In genomic region chr19:51514866-51515481, GRCh38 we compare ENCODE assay signal across 8 cellular contexts. TPM values are rescaled to one million over a fixed set of nuclear protein-coding genes. Genes with fewer than 3 reads are reported as not detected.
DNase-seq lines count a peak whose midpoint lies in the region; ATAC-seq and TF ChIP-seq lines count a peak whose summit lies in the region.

No MANE protein-coding gene starts in this region.

- H3K9me3 ChIP-seq in NT2/D1 (ENCODE audit: insufficient read depth, low read length), result no peaks in the 10 kb centered on the region
- H3K9me3 ChIP-seq in left lung, result peaks cover 0 to 5% of the 10 kb centered on the region in 2 donors
- no peaks in the 10 kb centered on the region for H3K9me3 ChIP-seq in thyroid gland

- DNase-seq in DMS79 treated with DMSO at 0.1 percent for 48 hours (lab: John Stamatoyannopoulos, UW) (peak; percentile 43), HEK293T (ENCODE audit: extremely low spot score) (peak; percentile 46), NT2/D1 (ENCODE audit: low read depth, low spot score) (peak; percentile 11), MCF 10A (ENCODE audit: unreplicated experiment) (peak; percentile 56), left lung (no peak), thyroid gland (peak; percentile 4 to 9), NCI-H446 treated with DMSO at 0.1 percent for 48 hours (lab: John Stamatoyannopoulos, UW) (no peak)
- no peak for DNase-seq in effector CD8-positive, alpha-beta T cell (lab: John Stamatoyannopoulos, UW)

- H3K4me3 Mint-ChIP-seq in MCF 10A (ENCODE audit: unreplicated experiment), result no peak overlapping the region

- no peak overlapping the region for H3K27ac ChIP-seq in left lung
- no peak overlapping the region for H3K27ac ChIP-seq in thyroid gland

- H3K9me3 Mint-ChIP-seq in MCF 10A (ENCODE audit: unreplicated experiment), result peaks cover 28% of the 10 kb centered on the region

- no peaks in the 10 kb centered on the region for H3K36me3 Mint-ChIP-seq in MCF 10A (ENCODE audit: insufficient read depth, unreplicated experiment)

- no peaks in the 10 kb centered on the region for H3K27me3 Mint-ChIP-seq in MCF 10A (ENCODE audit: insufficient read depth, unreplicated experiment)

- CTCF ChIA-PET in HEK293T (lab: Yijun Ruan, JAX), result interaction anchor here (0.5 to 1.0 kb wide), 4 partner anchors 11 to 90 kb away, joined by 3 read pairs; no protein-coding TSS in a partner anchor
- CTCF ChIA-PET in MCF 10A (lab: Yijun Ruan, JAX), result interaction anchor here (0.6 to 3.0 kb wide), 33 partner anchors 9 to 293 kb away, joined by 3 to 25 read pairs (median 4); partner anchors contain the start of genes CEACAM18 and SIGLEC10

- no peaks in the 10 kb centered on the region for H3K4me1 Mint-ChIP-seq in MCF 10A (ENCODE audit: insufficient read depth, unreplicated experiment)

- WGBS in thyroid gland, 2 donors, result 16 to 19% methylated on average over 3 of the region's 3 CpGs

- POLR2A ChIA-PET in HEK293T (lab: Yijun Ruan, JAX), result no interaction called here
- POLR2A ChIA-PET in MCF 10A (lab: Yijun Ruan, JAX), result no interaction called here

- H3K36me3 ChIP-seq in NT2/D1 (ENCODE audit: insufficient read depth, insufficient read length, low read length) (no peaks in the 10 kb centered on the region), left lung (no peaks in the 10 kb centered on the region), thyroid gland (no peaks in the 10 kb centered on the region)

- BruUV-seq in MCF 10A (replicated peaks; lab: Mats Ljungman, UMichigan), result no TSS peak

- no peak overlapping the region for H3K27ac Mint-ChIP-seq in MCF 10A (ENCODE audit: low read depth, unreplicated experiment)

- no peaks in the 10 kb centered on the region for H3K27me3 ChIP-seq in NT2/D1 (ENCODE audit: insufficient read depth, insufficient read length)
- H3K27me3 ChIP-seq in left lung, result peaks cover 0 to 27% of the 10 kb centered on the region in 2 donors
- no peaks in the 10 kb centered on the region for H3K27me3 ChIP-seq in thyroid gland

- H3K9ac ChIP-seq in NT2/D1 (ENCODE audit: insufficient read length, low read depth), result no peak overlapping the region

- H3K4me1 ChIP-seq in NT2/D1 (ENCODE audit: insufficient read depth, insufficient read length) (no peaks in the 10 kb centered on the region), left lung (peaks cover 0 to 7% of the 10 kb centered on the region in 2 donors), thyroid gland (no peaks in the 10 kb centered on the region)

- TF ChIP-seq CTCF in MCF 10A (IDR thresholded peaks at IDR 0.05; ENCODE audit: unreplicated experiment) (peak; percentile 70), left lung (IDR thresholded peaks at IDR 0.05) (peak; percentile 72 to 85), thyroid gland (IDR thresholded peaks at IDR 0.05) (peak; percentile 42 to 82 (median 56))

- H3K4me3 ChIP-seq in NT2/D1 (ENCODE audit: insufficient read length, low read depth) (no peak overlapping the region), left lung (no peak overlapping the region), thyroid gland (replicated peaks in 1 of 3) (no peak overlapping the region)

- no peak for TF ChIP-seq POLR2A in thyroid gland (IDR thresholded peaks at IDR 0.05)

- peak; percentile 78 for ATAC-seq in left lung

- intact Hi-C loops in MCF 10A (cut with micrococcal nuclease), result loop anchor here (1.0 to 5.0 kb wide), 2 partner anchors 117 to 267 kb away; no protein-coding TSS in a partner anchor
- intact Hi-C loops in left lung (cut with DNase I), result no loop called here
- intact Hi-C loops in thyroid gland (cut with DNase I), result no loop called here

TF ChIP-seq in HEK293T, 16 proteins besides CTCF, POLR2A, EP300 and RAD21:
- TF ChIP-seq ARNT (IDR thresholded peaks at IDR 0.05) (no peak), BHLHE40 (IDR thresholded peaks at IDR 0.05; ENCODE audit: borderline replicate concordance) (no peak), HDGF (IDR thresholded peaks at IDR 0.05; ENCODE audit: borderline replicate concordance) (no peak), PKNOX1 (IDR thresholded peaks at IDR 0.05) (no peak), TARDBP (IDR thresholded peaks at IDR 0.05) (no peak), FOXA1 (IDR thresholded peaks at IDR 0.05) (no peak), L3MBTL2 (conservative IDR thresholded peaks at IDR 0.05) (no peak), LEF1 (IDR thresholded peaks at IDR 0.05; ENCODE audit: borderline replicate concordance) (no peak), CTBP1 (IDR thresholded peaks at IDR 0.05; ENCODE audit: borderline replicate concordance) (no peak), ZNF384 (IDR thresholded peaks at IDR 0.05) (no peak), NFRKB (IDR thresholded peaks at IDR 0.05) (no peak), SUZ12 (IDR thresholded peaks at IDR 0.05) (no peak), FOXM1 (IDR thresholded peaks at IDR 0.05; ENCODE audit: borderline replicate concordance) (no peak), ELF4 (IDR thresholded peaks at IDR 0.05) (no peak)

RNA-seq across cellular contexts. Expression of gene SIGLEC12, which starts 13.4 kb away (rescaled TPM):
- total RNA-seq in MCF 10A (2022) (not detected in 2 replicates), left lung (1 to 10 TPM; 1.3 to 1.9 TPM), thyroid gland (under 1 TPM in 1 of 4 donors, not detected in 3; 0.11 TPM)

RNA-seq across cellular contexts. Expression of gene SIGLEC6, which starts 16.5 kb away (rescaled TPM):
- total RNA-seq in MCF 10A (2022) (not detected in 2 replicates), left lung (1 to 10 TPM; 1.0 to 3.2 TPM), thyroid gland (not detected)

RNA-seq across cellular contexts. Expression of gene CEACAM18, which starts 36.6 kb away (rescaled TPM):
- not detected in 2 replicates for total RNA-seq in MCF 10A (2022)
- total RNA-seq in left lung, result not detected
- total RNA-seq in thyroid gland, result not detected

RNA-seq across cellular contexts. Expression of gene ZNF175, which starts 56.1 kb away (rescaled TPM):
- total RNA-seq in MCF 10A (2022), result 6.9 and 9.3 TPM in 2 replicates
- total RNA-seq in left lung, result 10 to 100 TPM in 1 of 2 donors, 1 to 10 TPM in 1; 9.4 to 13.3 TPM
- 10 to 100 TPM in 1 of 4 donors, 1 to 10 TPM in 3; 9.0 to 12.9 (median 9.4) TPM for total RNA-seq in thyroid gland

RNA-seq across cellular contexts. Expression of gene SIGLEC8, which starts 56.7 kb away (rescaled TPM):
- total RNA-seq in MCF 10A (2022), result not detected in 2 replicates
- under 1 TPM; 0.87 to 0.99 TPM for total RNA-seq in left lung
- total RNA-seq in thyroid gland, result under 1 TPM in 2 of 4 donors, not detected in 2; 0.45 to 0.49 TPM

Comparison
In these comparisons a context has a peak if more than half of its experiments do, and no peak if none do; other contexts are left out.
1. DNase-seq: peak in DMS79 treated with DMSO at 0.1 percent for 48 hours (single experiment), HEK293T (single experiment), NT2/D1 (single experiment), MCF 10A (single experiment) and thyroid gland (2 of 2); none in left lung (0 of 2), NCI-H446 treated with DMSO at 0.1 percent for 48 hours (single experiment) and effector CD8-positive, alpha-beta T cell (single experiment).
2. Peak in every context shown above with its lines, with median percentiles within 50 percentile points of each other: CTCF ChIP-seq.